ENCODE assay signal across 20 cellular contexts in the genomic region with DNA sequence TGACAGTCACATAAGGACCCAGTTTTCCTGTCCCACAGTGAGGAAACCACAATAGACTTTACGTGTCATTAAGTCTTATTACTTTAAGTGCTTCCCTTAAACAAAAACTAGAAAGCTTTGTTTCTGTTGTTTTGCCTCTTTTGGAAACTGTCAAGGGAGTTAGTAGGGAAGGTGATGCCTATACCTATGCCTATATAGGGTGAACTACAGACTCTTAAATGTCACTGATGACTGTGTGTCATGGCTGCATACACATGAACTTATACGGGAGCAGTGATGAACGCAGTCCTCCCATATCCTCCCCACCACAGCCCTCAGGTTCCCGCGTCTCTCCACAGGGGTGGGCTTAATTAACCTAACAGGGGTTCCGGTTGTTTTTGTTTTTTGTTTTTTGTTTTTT.
A peak's percentile ranks its signal among the peaks of the same experiment; 100 is the strongest.
DNase-seq lines count a peak whose midpoint lies in the region; ATAC-seq and TF ChIP-seq lines count a peak whose summit lies in the region.
"Had no signal": no experiment of that assay in that cellular context is flagged by ENCODE, and none has a peak within 500 bp of the region (broad histone marks: within the 10 kb centered on the region; RNA-seq: fewer than 3 reads in every experiment).

No MANE protein-coding gene starts in this region.

- no peaks in the 10 kb centered on the region for H3K27me3 Mint-ChIP-seq in MCF 10A (ENCODE audit: insufficient read depth, unreplicated experiment)

- WGBS in right cardiac atrium = 79% methylated on average over 6 of the region's 6 CpGs
- 86 to 92% (median 88%) methylated on average over 6 of the region's 6 CpGs for WGBS in ovary, 3 donors
- WGBS in transverse colon (ENCODE audit: low coverage in 1 of 2), 2 donors = 33 to 82% methylated on average over 1 to 6 of the region's 6 CpGs

- CTCF ChIA-PET in MCF 10A (lab: Yijun Ruan, JAX) = interaction anchor here (0.6 kb wide), 1 partner anchor 822 kb away, joined by 3 read pairs; no protein-coding TSS in a partner anchor

- H3K27ac Mint-ChIP-seq in MCF 10A (ENCODE audit: low read depth, unreplicated experiment) = no peak overlapping the region
- H3K27ac Mint-ChIP-seq: activated naive CD4-positive, alpha-beta T cell treated with anti-CD3 and anti-CD28 coated beads for 36 hours; CD14-positive monocyte; GM23338; natural killer cell treated with Interleukin-12 subunit alpha and Interleukin-12 subunit beta and Interleukin-15 and Interleukin-18, amount 100 ng/mL, for 72 hours had no signal

- no peaks in the 10 kb centered on the region for H3K27me3 ChIP-seq in breast epithelium
- H3K27me3 ChIP-seq in right cardiac atrium (ENCODE audit: control insufficient read depth, insufficient read depth) = no peaks in the 10 kb centered on the region
- H3K27me3 ChIP-seq in ovary = no peaks in the 10 kb centered on the region
- H3K27me3 ChIP-seq in transverse colon = no peaks in the 10 kb centered on the region

- ATAC-seq in right cardiac atrium = no peak
- ATAC-seq: GM23338; natural killer cell treated with Interleukin-12 subunit alpha and Interleukin-12 subunit beta and Interleukin-15 and Interleukin-18, amount 100 ng/mL, for 72 hours had no signal

- no peak overlapping the region for H3K4me3 ChIP-seq in breast epithelium
- H3K4me3 ChIP-seq in right cardiac atrium (ENCODE audit: low read length) = no peak overlapping the region
- H3K4me3 ChIP-seq in ovary = no peak overlapping the region
- H3K4me3 ChIP-seq in transverse colon = no peak overlapping the region
- H3K4me3 ChIP-seq: GM23338, PC-9 had no signal

- TF ChIP-seq CTCF in breast epithelium (IDR thresholded peaks at IDR 0.05) (no peak), MCF 10A (IDR thresholded peaks at IDR 0.05; ENCODE audit: unreplicated experiment) (no peak), ovary (IDR thresholded peaks at IDR 0.05) (no peak), transverse colon (IDR thresholded peaks at IDR 0.05) (no peak)

- peaks cover 5% of the 10 kb centered on the region for H3K4me1 Mint-ChIP-seq in MCF 10A (ENCODE audit: insufficient read depth, unreplicated experiment)
- H3K4me1 Mint-ChIP-seq: CD14-positive monocyte; central memory CD8-positive, alpha-beta T cell had no signal

- no peaks in the 10 kb centered on the region for H3K9me3 ChIP-seq in breast epithelium
- H3K9me3 ChIP-seq in right cardiac atrium (ENCODE audit: control insufficient read depth, low read length) = no peaks in the 10 kb centered on the region
- no peaks in the 10 kb centered on the region for H3K9me3 ChIP-seq in ovary
- no peaks in the 10 kb centered on the region for H3K9me3 ChIP-seq in transverse colon

- DNase-seq in breast epithelium (ENCODE audit: low spot score in 2 of 2) (no peak), MCF 10A (ENCODE audit: unreplicated experiment) (no peak), right cardiac atrium (no peak), ovary (no peak), transverse colon (no peak), MV-4-11 (lab: John Stamatoyannopoulos, UW) (no peak), activated T-cell treated with anti-CD3 and anti-CD28 coated beads for 4 hours (no peak), RPMI8226 (no peak)
- DNase-seq: activated naive CD4-positive, alpha-beta T cell treated with anti-CD3 and anti-CD28 coated beads for 36 hours; DMS79 treated with DMSO at 0.1 percent for 48 hours; MM.1S; NCI-H2081 treated with DMSO at 0.1 percent for 48 hours; NCI-H526 treated with DMSO at 0.1 percent for 48 hours; PC-9; stimulated activated naive CD4-positive, alpha-beta T cell; WERI-Rb-1 had no signal

- no peak for TF ChIP-seq POLR2A in breast epithelium (IDR thresholded peaks at IDR 0.05)
- no peak for TF ChIP-seq POLR2A in ovary (IDR thresholded peaks at IDR 0.05)
- TF ChIP-seq POLR2A in transverse colon (IDR thresholded peaks at IDR 0.05) = no peak

- H3K27ac ChIP-seq in breast epithelium = peak overlapping the region; percentile 75 to 76
- H3K27ac ChIP-seq in right cardiac atrium (ENCODE audit: low read length) = peak overlapping the region; percentile 93
- H3K27ac ChIP-seq in ovary = peak overlapping the region; percentile 74 to 86
- peak overlapping the region; percentile 86 to 92 (median 90) for H3K27ac ChIP-seq in transverse colon
- H3K27ac ChIP-seq: PC-9, WERI-Rb-1 had no signal

- TF ChIP-seq EP300 in ovary (IDR thresholded peaks at IDR 0.05) = no peak
- TF ChIP-seq EP300 in transverse colon (IDR thresholded peaks at IDR 0.05; ENCODE audit: low read depth) = no peak

- H3K4me3 Mint-ChIP-seq in MCF 10A (ENCODE audit: unreplicated experiment) = no peak overlapping the region
- H3K4me3 Mint-ChIP-seq: activated naive CD4-positive, alpha-beta T cell treated with anti-CD3 and anti-CD28 coated beads for 36 hours; CD14-positive monocyte; central memory CD8-positive, alpha-beta T cell; GM23338; natural killer cell treated with Interleukin-12 subunit alpha and Interleukin-12 subunit beta and Interleukin-15 and Interleukin-18, amount 100 ng/mL, for 72 hours had no signal

- no peaks in the 10 kb centered on the region for H3K36me3 ChIP-seq in breast epithelium
- H3K36me3 ChIP-seq in ovary = no peaks in the 10 kb centered on the region
- no peaks in the 10 kb centered on the region for H3K36me3 ChIP-seq in transverse colon
- H3K36me3 ChIP-seq: WERI-Rb-1 had no signal

- no peaks in the 10 kb centered on the region for H3K9me3 Mint-ChIP-seq in MCF 10A (ENCODE audit: unreplicated experiment)
- H3K9me3 Mint-ChIP-seq: activated naive CD4-positive, alpha-beta T cell treated with anti-CD3 and anti-CD28 coated beads for 36 hours; CD14-positive monocyte; central memory CD8-positive, alpha-beta T cell; GM23338; natural killer cell treated with Interleukin-12 subunit alpha and Interleukin-12 subunit beta and Interleukin-15 and Interleukin-18, amount 100 ng/mL, for 72 hours had no signal

- H3K36me3 Mint-ChIP-seq in MCF 10A (ENCODE audit: insufficient read depth, unreplicated experiment) = no peaks in the 10 kb centered on the region
- H3K36me3 Mint-ChIP-seq: CD14-positive monocyte; natural killer cell treated with Interleukin-12 subunit alpha and Interleukin-12 subunit beta and Interleukin-15 and Interleukin-18, amount 100 ng/mL, for 72 hours had no signal

- H3K4me1 ChIP-seq in breast epithelium (peaks cover 0 to 10% of the 10 kb centered on the region in 2 donors), right cardiac atrium (ENCODE audit: control insufficient read depth, insufficient read depth, low read length) (peaks cover 12% of the 10 kb centered on the region), ovary (ENCODE audit: insufficient read depth) (peaks cover 24% of the 10 kb centered on the region), transverse colon (peaks cover 13 to 37% (median 29%) of the 10 kb centered on the region in 4 donors)

- BruUV-seq in MCF 10A (replicated peaks; lab: Mats Ljungman, UMichigan) = no TSS peak

- in situ Hi-C loops in transverse colon (cut with MboI; ENCODE audit: low pct_ligation_motif_present in 1 of 4, low pct_unique_long_range_greater_than_20kb in 1 of 4, low sequenced_read_pairs in 3 of 4) = no loop called here

- POLR2A ChIA-PET in MCF 10A (lab: Yijun Ruan, JAX) = no interaction called here

- intact Hi-C loops in breast epithelium (cut with DNase I; ENCODE audit: low total_unique reads) (no loop called here), MCF 10A (cut with micrococcal nuclease) (no loop called here), right cardiac atrium (cut with DNase I) (no loop called here), ovary (cut with DNase I) (no loop called here), transverse colon (cut with DNase I; ENCODE audit: low total_unique reads) (loop anchor here (5.0 kb wide), 1 partner anchor 61 kb away; no protein-coding TSS in a partner anchor)
